Comparison of ENCODE assay signal across 8 cellular contexts in the genomic region with DNA sequence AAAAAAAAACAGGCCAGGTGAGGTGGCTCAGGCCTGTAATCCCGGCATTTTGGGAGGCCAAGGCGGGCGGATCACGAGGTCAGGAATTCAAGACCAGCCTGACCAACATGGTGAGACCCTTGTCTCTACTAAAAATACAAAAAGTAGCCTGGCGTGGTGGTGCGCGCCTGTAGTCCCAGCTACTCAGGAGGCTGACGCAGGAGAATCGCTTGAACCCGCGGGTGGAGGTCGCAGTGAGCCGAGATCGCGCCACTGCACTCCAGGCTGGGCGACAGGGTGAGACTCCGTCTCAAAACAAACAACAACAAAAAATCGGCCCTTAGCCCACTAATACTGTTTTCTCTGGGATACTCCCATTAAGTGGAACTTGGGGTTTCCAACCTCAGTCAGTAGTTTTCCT. TPM values are rescaled to one million over a fixed set of nuclear protein-coding genes. Genes with fewer than 3 reads are reported as not detected.
DNase-seq lines count a peak whose midpoint lies in the region; ATAC-seq, FAIRE-seq and TF ChIP-seq lines count a peak whose summit lies in the region.
"Not testable (repeated sequence)": the region's sequence is repeated elsewhere in the genome, so short reads cannot be mapped to it uniquely, and the experiment has no call there.

No MANE protein-coding gene starts in this region.

- H3K79me2 ChIP-seq in astrocyte (ENCODE audit: insufficient read depth, low read length) (peaks cover 65% of the 10 kb centered on the region), HepG2 (ENCODE audit: insufficient read depth, low read length) (peaks cover 59% of the 10 kb centered on the region)

- TF ChIP-seq POLR2A in esophagus muscularis mucosa (IDR thresholded peaks at IDR 0.05; ENCODE audit: low read depth); HepG2 (IDR thresholded peaks at IDR 0.05; ENCODE audit: insufficient read depth in 1 of 2, low read depth in 2 of 2, low read length in 2 of 2): not testable (repeated sequence)

- CTCF ChIA-PET in CD4-positive, alpha-beta T cell (lab: Charles Lee): interaction anchor here (0.7 kb wide), 1 partner anchor 668 kb away, joined by 3 read pairs; no protein-coding TSS in a partner anchor
- CTCF ChIA-PET in HepG2 (lab: Yijun Ruan, JAX; ENCODE audit: low intra/inter-chr PET ratio, low total read pairs): not testable (repeated sequence)

- H3K36me3 ChIP-seq in astrocyte (ENCODE audit: insufficient read depth, low read length) (peaks cover 32% of the 10 kb centered on the region), esophagus muscularis mucosa (peaks cover 0 to 32% (median 12%) of the 10 kb centered on the region in 4 donors), HepG2 (replicated peaks in 1 of 2; ENCODE audit: control insufficient read depth in 1 of 2, insufficient read depth in 2 of 2, low read length in 2 of 2) (peaks cover 8 to 40% of the 10 kb centered on the region in 2 experiments), tibial artery (peaks cover 0 to 34% (median 7%) of the 10 kb centered on the region in 3 donors)
- H3K36me3 ChIP-seq in pancreas: not testable (repeated sequence)

- H3K9ac ChIP-seq in astrocyte (ENCODE audit: low read length): peak overlapping the region; percentile 91
- H3K9ac ChIP-seq in HepG2 (ENCODE audit: insufficient read depth, low read depth, low read length): peak overlapping the region; percentile 98

- H3K27ac ChIP-seq in CD4-positive, alpha-beta T cell (ENCODE audit: low read depth, low read length); esophagus muscularis mucosa (replicated peaks in 1 of 4): not testable (repeated sequence)
- H3K27ac ChIP-seq in VCaP (peak overlapping the region; percentile 95), astrocyte (ENCODE audit: low read depth, low read length) (peak overlapping the region; percentile 90), HepG2 (ENCODE audit: extremely low read length, insufficient read depth, low read length) (peak overlapping the region; percentile 95), pancreas (peak overlapping the region in 2 of 4 donors; percentile 83 to 93), tibial artery (peak overlapping the region in 1 of 2 donors; percentile 96)

- not testable (repeated sequence) for FAIRE-seq in astrocyte (lab: Jason Lieb, UNC); HepG2 (lab: Jason Lieb, UNC); pancreas (lab: Jason Lieb, UNC)

- not testable (repeated sequence) for TF ChIP-seq RAD21 in HepG2 (CRISPR knock-in tag; IDR thresholded peaks at IDR 0.05)

- in situ Hi-C loops in HepG2 (cut with HindIII; ENCODE audit: extremely low pct_ligation_motif_present, low pct_unique_long_range_greater_than_20kb): loop anchor here (25.0 kb wide), 1 partner anchor 955 kb away; the partner anchor contains the start of gene IBTK

- H3K4me1 ChIP-seq in astrocyte (ENCODE audit: insufficient read depth, low read length): not testable (repeated sequence)
- H3K4me1 ChIP-seq in esophagus muscularis mucosa (peaks cover 8 to 36% (median 33%) of the 10 kb centered on the region in 4 donors), HepG2 (ENCODE audit: insufficient read depth, low read length) (peaks cover 45% of the 10 kb centered on the region), pancreas (peaks cover 12 to 32% (median 17%) of the 10 kb centered on the region in 3 donors), tibial artery (peaks cover 0 to 37% (median 13%) of the 10 kb centered on the region in 4 donors)

- not testable (repeated sequence) for TF ChIP-seq CTCF in CD4-positive, alpha-beta T cell (IDR thresholded peaks at IDR 0.05); VCaP (conservative IDR thresholded peaks at IDR 0.05); astrocyte (IDR thresholded peaks at IDR 0.05; ENCODE audit: insufficient read depth, low read depth, low read length); esophagus muscularis mucosa (IDR thresholded peaks at IDR 0.05); HepG2 (CRISPR knock-in tag; IDR thresholded peaks at IDR 0.05); pancreas (IDR thresholded peaks at IDR 0.05); tibial artery (IDR thresholded peaks at IDR 0.05)

- H3K4me3 ChIP-seq in astrocyte (ENCODE audit: insufficient read depth, low read depth, low read length) (peak overlapping the region; percentile 74), esophagus muscularis mucosa (peak overlapping the region; percentile 94 to 100 (median 97)), HepG2 (replicated peaks in 1 of 3; ENCODE audit: insufficient read depth in 1 of 3, low read depth in 2 of 3, low read length in 3 of 3) (peak overlapping the region; percentile 90 to 98 (median 97)), pancreas (peak overlapping the region; percentile 43 to 95 (median 82)), tibial artery (peak overlapping the region; percentile 66 to 99)

- H3K9me3 ChIP-seq in CD4-positive, alpha-beta T cell (ENCODE audit: control insufficient read depth, low read length); astrocyte (ENCODE audit: insufficient read depth, low read depth, low read length); esophagus muscularis mucosa; HepG2 (ENCODE audit: low read length); pancreas; tibial artery: not testable (repeated sequence)

- peaks cover 54% of the 10 kb centered on the region for H3K4me1 Mint-ChIP-seq in CD4-positive, alpha-beta T cell (ENCODE audit: low read depth)
- H3K4me1 Mint-ChIP-seq in IgD-negative memory B cell: peaks cover 18 to 31% (median 31%) of the 10 kb centered on the region in 3 donors
- peaks cover 26% of the 10 kb centered on the region for H3K4me1 Mint-ChIP-seq in astrocyte (ENCODE audit: low read depth, unreplicated experiment)

- H3K4me3 Mint-ChIP-seq in CD4-positive, alpha-beta T cell: peak overlapping the region; percentile 97
- H3K4me3 Mint-ChIP-seq in IgD-negative memory B cell: peak overlapping the region; percentile 90 to 100 (median 96)
- peak overlapping the region; percentile 99 for H3K4me3 Mint-ChIP-seq in astrocyte (ENCODE audit: unreplicated experiment)

- DNase-seq in CD4-positive, alpha-beta T cell; astrocyte (ENCODE audit: low read depth); esophagus muscularis mucosa (ENCODE audit: extremely low spot score); pancreas; tibial artery: not testable (repeated sequence)
- DNase-seq in HepG2 (ENCODE audit: low spot score): peak; percentile 1

- not testable (repeated sequence) for H2AFZ ChIP-seq in astrocyte (ENCODE audit: low read depth, low read length); HepG2 (ENCODE audit: low read length)

- 96% methylated on average over 18 of the region's 18 CpGs for WGBS in esophagus muscularis mucosa
- 14% methylated on average over 14 of the region's 18 CpGs for WGBS in HepG2 (ENCODE audit: low lambda C conversion rate)
- 33 to 51% methylated on average over 18 of the region's 18 CpGs for WGBS in pancreas, 2 donors

- not testable (repeated sequence) for H3K27me3 Mint-ChIP-seq in CD4-positive, alpha-beta T cell; IgD-negative memory B cell; astrocyte (ENCODE audit: low read depth, unreplicated experiment)

- not testable (repeated sequence) for TF ChIP-seq EP300 in esophagus muscularis mucosa (IDR thresholded peaks at IDR 0.05); HepG2 (IDR thresholded peaks at IDR 0.05; ENCODE audit: low read depth in 2 of 2, low read length in 2 of 2); HepG2 (CRISPR knock-in tag; IDR thresholded peaks at IDR 0.05; ENCODE audit: borderline replicate concordance)

- ATAC-seq in CD4-positive, alpha-beta T cell (ENCODE audit: poor library complexity); HepG2; pancreas: not testable (repeated sequence)

- H3K27me3 ChIP-seq in CD4-positive, alpha-beta T cell (ENCODE audit: control insufficient read depth, insufficient read depth, low read length); astrocyte (ENCODE audit: insufficient read depth, low read length); esophagus muscularis mucosa; HepG2 (ENCODE audit: control insufficient read depth in 1 of 2, insufficient read depth in 2 of 2, low read length in 2 of 2); pancreas; tibial artery: not testable (repeated sequence)

- H3K4me2 ChIP-seq in astrocyte (ENCODE audit: low read length) (peak overlapping the region; percentile 87), HepG2 (ENCODE audit: low read depth, low read length) (peak overlapping the region; percentile 73)

- H3K27ac Mint-ChIP-seq in CD4-positive, alpha-beta T cell: peak overlapping the region; percentile 94
- peak overlapping the region in 2 of 3 donors; percentile 95 to 98 for H3K27ac Mint-ChIP-seq in IgD-negative memory B cell
- peak overlapping the region; percentile 98 for H3K27ac Mint-ChIP-seq in astrocyte (ENCODE audit: unreplicated experiment)

- intact Hi-C loops in CD4-positive, alpha-beta T cell (cut with DNase I, micrococcal nuclease): loop anchor here (2.0 to 10.0 kb wide), 4 partner anchors 125 to 1033 kb away; partner anchors contain the start of genes CEP162 (in 2 of the 2), CYB5R4 (in 1 of the 2), DOP1A (in 1 of the 2) and IBTK (in 1 of the 2)
- intact Hi-C loops in esophagus muscularis mucosa (cut with DNase I) (loop anchor here (10.0 kb wide), 1 partner anchor 127 kb away; the partner anchor contains the start of genes DOP1A and UBE3D), HepG2 (cut with micrococcal nuclease; ENCODE audit: unreplicated experiment) (loop anchor here (5.0 kb wide), 2 partner anchors 50 to 945 kb away; partner anchors contain the start of gene IBTK)
- intact Hi-C loops in pancreas (cut with DNase I); tibial artery (cut with DNase I; ENCODE audit: low total_unique reads): not testable (repeated sequence)

- H3K36me3 Mint-ChIP-seq in CD4-positive, alpha-beta T cell (ENCODE audit: low read depth): peaks cover 48% of the 10 kb centered on the region
- not testable (repeated sequence) for H3K36me3 Mint-ChIP-seq in IgD-negative memory B cell
- peaks cover 13% of the 10 kb centered on the region for H3K36me3 Mint-ChIP-seq in astrocyte (ENCODE audit: low read depth, unreplicated experiment)

- not testable (repeated sequence) for BruUV-seq in HepG2 (replicated peaks; lab: Mats Ljungman, UMichigan)

- H3K9me3 Mint-ChIP-seq in CD4-positive, alpha-beta T cell; IgD-negative memory B cell; astrocyte (ENCODE audit: unreplicated experiment): not testable (repeated sequence)

- H4K20me1 ChIP-seq in astrocyte (ENCODE audit: insufficient read depth, low read length) (peaks cover 55% of the 10 kb centered on the region), HepG2 (ENCODE audit: insufficient read depth, low read length) (peaks cover 34% of the 10 kb centered on the region)

- POLR2A ChIA-PET in CD4-positive, alpha-beta T cell (lab: Charles Lee): interaction anchor here (1.0 to 1.6 kb wide), 2 partner anchors 9 to 23 kb away, joined by 3 read pairs; no protein-coding TSS in a partner anchor
- POLR2A ChIA-PET in HepG2 (lab: Yijun Ruan, JAX): interaction anchor here (0.6 to 2.7 kb wide), 3 partner anchors 12 to 124 kb away, joined by 4 to 7 read pairs (median 5); partner anchors contain the start of gene DOP1A

RNA-seq across cellular contexts. Expression of gene PGM3, which starts 1.1 kb away (rescaled TPM):
- 10 to 100 TPM; 22.6 to 25.3 TPM for total RNA-seq in CD4-positive, alpha-beta T cell
- polyA plus RNA-seq in IgD-negative memory B cell (11.6 TPM), HepG2 (2011; rRNA removed) (54.2 and 72.5 TPM in 2 replicates), pancreas (10 to 100 TPM; 14.2 to 21.5 TPM)
- total RNA-seq in astrocyte (147 and 151 TPM in 2 replicates), esophagus muscularis mucosa (10 to 100 TPM in 1 of 4 donors, 1 to 10 TPM in 3; 7.1 to 15.4 (median 8.9) TPM), HepG2 (2016; rRNA removed; fragmentation: Illumina TruSeq; extraction: Trizol) (163 and 231 TPM in 2 replicates), pancreas (10 to 100 TPM; 46.7 to 67.6 (median 55.5) TPM)
- total RNA-seq in HepG2 (2016; cell fraction: cytosol; rRNA removed; fragmentation: Illumina TruSeq; extraction: Trizol; ENCODE audit: low read depth): 23.4 and 26.9 TPM in 2 replicates
- 172 and 230 TPM in 2 replicates for total RNA-seq in HepG2 (2016; cell fraction: insoluble cytoplasmic fraction; rRNA removed; fragmentation: Illumina TruSeq; extraction: Trizol)
- 31.1 and 45.6 TPM in 2 replicates for total RNA-seq in HepG2 (2016; cell fraction: membrane; rRNA removed; fragmentation: Illumina TruSeq; extraction: Trizol)
- 140 and 186 TPM in 2 replicates for total RNA-seq in HepG2 (2016; cell fraction: nucleus; rRNA removed; fragmentation: Illumina TruSeq; extraction: Trizol)
- polyA plus RNA-seq in HepG2 (2011; cell fraction: cytosol; rRNA removed): 28.2 and 35.0 TPM in 2 replicates
- 57.8 and 63.2 TPM in 2 replicates for polyA plus RNA-seq in HepG2 (2011; cell fraction: nucleus; rRNA removed)
- polyA plus RNA-seq in HepG2 (2012): 65.5 and 85.4 TPM in 2 replicates
- 13.0 and 13.7 TPM in 2 replicates for polyA plus RNA-seq in HepG2 (2016; cell fraction: cytosol; fragmentation: Illumina TruSeq; extraction: Trizol; ENCODE audit: low read depth)
- polyA plus RNA-seq in HepG2 (2016; cell fraction: insoluble cytoplasmic fraction; fragmentation: Illumina TruSeq; extraction: Trizol; ENCODE audit: low read depth): 114 and 117 TPM in 2 replicates
- 14.6 and 15.9 TPM in 2 replicates for polyA plus RNA-seq in HepG2 (2016; cell fraction: membrane; fragmentation: Illumina TruSeq; extraction: Trizol; ENCODE audit: low read depth)
- polyA plus RNA-seq in HepG2 (2016; cell fraction: nucleus; fragmentation: Illumina TruSeq; extraction: Trizol; ENCODE audit: insufficient read depth, low read depth): 77.2 and 92.0 TPM in 2 replicates
- 42.5 and 84.3 TPM in 2 replicates for polyA minus RNA-seq in HepG2 (2011; rRNA and poly(A)+ RNA removed; ENCODE audit: low replicate concordance)
- 80.3 and 84.2 TPM in 2 replicates for polyA minus RNA-seq in HepG2 (2011; cell fraction: cytosol; rRNA and poly(A)+ RNA removed)
- polyA minus RNA-seq in HepG2 (2011; cell fraction: nucleus; rRNA and poly(A)+ RNA removed): 254 and 275 TPM in 2 replicates

RNA-seq across cellular contexts. Expression of gene RWDD2A, which starts 1.2 kb away (rescaled TPM):
- 1 to 10 TPM; 2.8 to 3.0 TPM for total RNA-seq in CD4-positive, alpha-beta T cell
- polyA plus RNA-seq in IgD-negative memory B cell (1.8 TPM), HepG2 (2011; rRNA removed) (6.6 and 8.1 TPM in 2 replicates), pancreas (1 to 10 TPM; 6.2 to 6.8 TPM)
- total RNA-seq in astrocyte (4.7 and 4.9 TPM in 2 replicates), esophagus muscularis mucosa (1 to 10 TPM; 2.5 to 4.5 (median 3.1) TPM), HepG2 (2016; rRNA removed; fragmentation: Illumina TruSeq; extraction: Trizol) (5.3 and 6.9 TPM in 2 replicates), pancreas (1 to 10 TPM; 3.3 to 5.6 (median 4.3) TPM)
- total RNA-seq in HepG2 (2016; cell fraction: cytosol; rRNA removed; fragmentation: Illumina TruSeq; extraction: Trizol; ENCODE audit: low read depth): 0.88 and 0.91 TPM in 2 replicates
- total RNA-seq in HepG2 (2016; cell fraction: insoluble cytoplasmic fraction; rRNA removed; fragmentation: Illumina TruSeq; extraction: Trizol): 5.5 and 6.4 TPM in 2 replicates
- total RNA-seq in HepG2 (2016; cell fraction: membrane; rRNA removed; fragmentation: Illumina TruSeq; extraction: Trizol): 2.4 and 2.8 TPM in 2 replicates
- 6.0 and 6.7 TPM in 2 replicates for total RNA-seq in HepG2 (2016; cell fraction: nucleus; rRNA removed; fragmentation: Illumina TruSeq; extraction: Trizol)
- 3.2 and 4.4 TPM in 2 replicates for polyA plus RNA-seq in HepG2 (2011; cell fraction: cytosol; rRNA removed)
- 6.2 and 8.4 TPM in 2 replicates for polyA plus RNA-seq in HepG2 (2011; cell fraction: nucleus; rRNA removed)
- polyA plus RNA-seq in HepG2 (2012): 4.9 and 6.6 TPM in 2 replicates
- polyA plus RNA-seq in HepG2 (2016; cell fraction: cytosol; fragmentation: Illumina TruSeq; extraction: Trizol; ENCODE audit: low read depth): 0.54 and 0.61 TPM in 2 replicates
- 6.4 and 6.8 TPM in 2 replicates for polyA plus RNA-seq in HepG2 (2016; cell fraction: insoluble cytoplasmic fraction; fragmentation: Illumina TruSeq; extraction: Trizol; ENCODE audit: low read depth)
- polyA plus RNA-seq in HepG2 (2016; cell fraction: membrane; fragmentation: Illumina TruSeq; extraction: Trizol; ENCODE audit: low read depth): 1.6 and 1.8 TPM in 2 replicates
- 9.3 and 10.3 TPM in 2 replicates for polyA plus RNA-seq in HepG2 (2016; cell fraction: nucleus; fragmentation: Illumina TruSeq; extraction: Trizol; ENCODE audit: insufficient read depth, low read depth)
- 2.8 and 4.8 TPM in 2 replicates for polyA minus RNA-seq in HepG2 (2011; rRNA and poly(A)+ RNA removed; ENCODE audit: low replicate concordance)
- polyA minus RNA-seq in HepG2 (2011; cell fraction: cytosol; rRNA and poly(A)+ RNA removed): 2.6 and 3.1 TPM in 2 replicates
- polyA minus RNA-seq in HepG2 (2011; cell fraction: nucleus; rRNA and poly(A)+ RNA removed): 13.5 and 14.2 TPM in 2 replicates
